In genomic region chr19:12938054-12938535, GRCh38 we compare ENCODE assay signal across 1 cellular context.
TF ChIP-seq lines count a peak whose summit lies in the region.

No MANE protein-coding gene starts in this region.

TF ChIP-seq in GM12878, 131 proteins besides CTCF, POLR2A, EP300 and RAD21 (continues in another document):
- TF ChIP-seq HDAC6 (IDR thresholded peaks at IDR 0.05; ENCODE audit: unreplicated experiment) (no peak), DPF2 (IDR thresholded peaks at IDR 0.05) (no peak; the same call in 1 of the 2 replicates), PBX3 (IDR thresholded peaks at IDR 0.05; ENCODE audit: insufficient replicate concordance, low read depth, low read length) (peak; percentile 91), NRF1 (conservative IDR thresholded peaks at IDR 0.05; ENCODE audit: low read depth, low read length) (no peak), ZBTB33 (IDR thresholded peaks at IDR 0.05) (no peak), ATF2 (IDR thresholded peaks at IDR 0.05; ENCODE audit: low read length) (no peak), CBX5 (IDR thresholded peaks at IDR 0.05; ENCODE audit: low read depth) (no peak), ZZZ3 (IDR thresholded peaks at IDR 0.05; ENCODE audit: control insufficient read depth, insufficient read length, low read depth) (no peak), FOXK2 (IDR thresholded peaks at IDR 0.05) (no peak), SMAD5 (IDR thresholded peaks at IDR 0.05; ENCODE audit: low read depth) (no peak), TARDBP (IDR thresholded peaks at IDR 0.05; ENCODE audit: borderline replicate concordance) (no peak), PAX5 (IDR thresholded peaks at IDR 0.05; ENCODE audit: borderline replicate concordance, low read depth, low read length) (no peak; the same call in 1 of the 2 replicates), NR2C2 (IDR thresholded peaks at IDR 0.05; ENCODE audit: borderline replicate concordance, control insufficient read depth, insufficient read length, low read depth) (no peak), TCF7 (IDR thresholded peaks at IDR 0.05; ENCODE audit: borderline replicate concordance) (no peak), SKIL (IDR thresholded peaks at IDR 0.05; ENCODE audit: low read depth, poor library complexity, severe bottlenecking) (no peak), RAD51 (IDR thresholded peaks at IDR 0.05) (peak; percentile 97), ZNF687 (IDR thresholded peaks at IDR 0.05) (no peak), SREBF2 (IDR thresholded peaks at IDR 0.05; ENCODE audit: low read length) (no peak), TCF3 (IDR thresholded peaks at IDR 0.05; ENCODE audit: borderline replicate concordance, insufficient read depth, low read depth, low read length) (no peak), SIX5 (IDR thresholded peaks at IDR 0.05; ENCODE audit: low read depth, low read length, severe bottlenecking) (no peak), RBBP5 (conservative IDR thresholded peaks at IDR 0.05) (no peak), ZBTB40 (IDR thresholded peaks at IDR 0.05; ENCODE audit: borderline replicate concordance) (peak; percentile 18; the same call in 1 of the 2 replicates), BMI1 (IDR thresholded peaks at IDR 0.05; ENCODE audit: borderline replicate concordance) (no peak), NFIC (IDR thresholded peaks at IDR 0.05; ENCODE audit: low read depth, low read length) (no peak), EGR1 (IDR thresholded peaks at IDR 0.05; ENCODE audit: borderline replicate concordance in 1 of 2, low read depth in 2 of 2, low read length in 2 of 2) (no peak; a peak in 1 of 3 replicates), POLR2AphosphoS5 (IDR thresholded peaks at IDR 0.05; ENCODE audit: low read length) (no peak), TAF1 (IDR thresholded peaks at IDR 0.05; ENCODE audit: borderline replicate concordance, low read depth, low read length) (no peak), ZNF274 (IDR thresholded peaks at IDR 0.05; ENCODE audit: insufficient read depth, insufficient read length) (no peak), HCFC1 (IDR thresholded peaks at IDR 0.05; ENCODE audit: low read length) (no peak), CREM (IDR thresholded peaks at IDR 0.05; ENCODE audit: low read depth) (peak; percentile 53; the same call in 1 of the 2 replicates), IKZF2 (IDR thresholded peaks at IDR 0.05) (no peak), CUX1 (IDR thresholded peaks at IDR 0.05; ENCODE audit: insufficient replicate concordance, low read depth, low read length) (no peak), LARP7 (IDR thresholded peaks at IDR 0.05) (no peak), ZBTB4 (CRISPR knock-in tag; IDR thresholded peaks at IDR 0.05) (no peak)
